14 cellular contexts compared by ENCODE assay signal in the genomic region with DNA sequence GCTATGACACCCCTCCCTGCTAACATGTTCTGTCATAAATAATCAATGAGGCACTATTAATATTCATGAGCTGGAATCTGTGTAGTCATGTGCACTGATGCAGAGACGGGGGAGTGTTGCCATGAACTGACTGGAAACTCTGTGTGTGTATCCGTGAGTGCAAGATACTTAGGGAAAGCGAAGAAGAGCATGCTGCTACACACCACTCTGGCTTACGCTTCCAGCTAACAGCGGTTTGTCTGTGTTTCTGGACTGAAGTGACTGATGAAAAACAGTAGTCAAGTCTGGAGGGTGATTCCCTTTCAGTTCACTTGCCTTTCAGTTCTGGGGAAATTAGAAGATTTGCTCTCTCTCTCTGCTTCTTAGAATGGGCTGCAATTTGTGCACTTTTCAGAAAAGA.
DNase-seq lines count a peak whose midpoint lies in the region; ATAC-seq and TF ChIP-seq lines count a peak whose summit lies in the region.
"Had no signal": no experiment of that assay in that cellular context is flagged by ENCODE, and none has a peak within 500 bp of the region (broad histone marks: within the 10 kb centered on the region; RNA-seq: fewer than 3 reads in every experiment).

No MANE protein-coding gene starts in this region.

- no peaks in the 10 kb centered on the region for H3K36me3 ChIP-seq in WERI-Rb-1
- H3K36me3 ChIP-seq: BLaER1 treated with 17β-estradiol and CSF1 and Interleukin-3, amounts not matched to agents 10 nM and 100 nM had no signal

- no peaks in the 10 kb centered on the region for H3K9me3 ChIP-seq in WERI-Rb-1 (ENCODE audit: severe bottlenecking)
- H3K9me3 ChIP-seq: BLaER1 treated with 17β-estradiol and CSF1 and Interleukin-3, amounts not matched to agents 10 nM and 100 nM had no signal

- intact Hi-C loops in head of caudate nucleus (cut with DNase I), result no loop called here
- intact Hi-C loops in Right ventricle myocardium inferior (cut with DNase I), result no loop called here

- ATAC-seq in GM18861 (IDR thresholded peaks at IDR 0.05; ENCODE audit: unreplicated experiment) (no peak), GM19023 (IDR thresholded peaks at IDR 0.05; ENCODE audit: unreplicated experiment) (no peak), Right ventricle myocardium inferior (no peak)
- ATAC-seq: activated CD4-positive, CD25-positive, alpha-beta regulatory T cell treated with anti-CD3 and anti-CD28 coated beads, Interleukin-2, amount 50 U/mL, for 24 hours had no signal

- DNase-seq in M059J (ENCODE audit: low read depth), result peak; percentile 1
- peak; percentile 40 for DNase-seq in WERI-Rb-1
- peak in 31 of 42 donors; percentile 9 to 74 (median 37) for DNase-seq in head of caudate nucleus
- peak; percentile 67 for DNase-seq in retina
- no peak for DNase-seq in Right ventricle myocardium inferior (ENCODE audit: missing footprints)
- DNase-seq: activated effector memory CD4-positive, alpha-beta T cell treated with anti-CD3 and anti-CD28 coated beads, Interleukin-2, amount 50 U/mL, for 16 hours; DMS79 treated with DMSO at 0.1 percent for 48 hours; naive B cell; NCI-H1930; NK-92 treated with Interleukin-12 subunit alpha and Interleukin-12 subunit beta, amount 100 ng/mL, for 24 hours had no signal

- H3K27ac ChIP-seq in WERI-Rb-1, result peak overlapping the region; percentile 72
- H3K27ac ChIP-seq: BLaER1 treated with 17β-estradiol and CSF1 and Interleukin-3, amounts not matched to agents 10 nM and 100 nM had no signal

- TF ChIP-seq CTCF in WERI-Rb-1 (IDR thresholded peaks at IDR 0.05; ENCODE audit: low read depth, low read length), result no peak

- no peaks in the 10 kb centered on the region for H3K27me3 ChIP-seq in WERI-Rb-1 (ENCODE audit: insufficient read depth, low read depth, severe bottlenecking)
- H3K27me3 ChIP-seq: BLaER1 treated with 17β-estradiol and CSF1 and Interleukin-3, amounts not matched to agents 10 nM and 100 nM had no signal

- H3K4me3 ChIP-seq in WERI-Rb-1 (ENCODE audit: low read depth, low read length), result peak overlapping the region; percentile 38
- H3K4me3 ChIP-seq: BLaER1 treated with 17β-estradiol and CSF1 and Interleukin-3, amounts not matched to agents 10 nM and 100 nM had no signal
